ENCODE assay signal across 21 cellular contexts in the genomic region with DNA sequence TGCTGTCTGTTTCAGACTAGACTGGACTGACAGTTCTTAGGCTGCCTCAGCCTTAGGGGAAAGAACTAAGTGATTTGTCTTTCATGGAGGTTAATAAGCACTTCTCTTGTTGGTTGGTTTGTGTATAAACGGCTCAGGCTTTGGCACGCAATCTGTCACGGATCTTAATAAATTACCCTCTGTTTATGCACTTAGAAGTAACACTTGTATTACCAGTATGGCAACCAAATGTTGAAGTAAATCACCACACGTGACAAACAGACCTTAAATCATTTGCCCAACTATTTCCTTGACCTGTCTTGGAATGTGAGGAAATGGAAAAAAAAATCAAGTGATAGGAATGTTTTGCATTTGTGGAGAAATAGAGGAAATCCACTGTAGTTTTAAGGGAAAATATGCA.
DNase-seq lines count a peak whose midpoint lies in the region; ATAC-seq, FAIRE-seq and TF ChIP-seq lines count a peak whose summit lies in the region.
"Had no signal": no experiment of that assay in that cellular context is flagged by ENCODE, and none has a peak within 500 bp of the region (broad histone marks: within the 10 kb centered on the region; RNA-seq: fewer than 3 reads in every experiment).

No MANE protein-coding gene starts in this region.

- H3K4me3 ChIP-seq in AG10803 (ENCODE audit: low read length), result no peak overlapping the region
- no peak overlapping the region for H3K4me3 ChIP-seq in astrocyte (ENCODE audit: insufficient read depth, low read depth, low read length)
- no peak overlapping the region for H3K4me3 ChIP-seq in keratinocyte (ENCODE audit: control insufficient read depth in 2 of 3, extremely low read depth in 1 of 3, insufficient read depth in 2 of 3, low read depth in 1 of 3, low read length in 3 of 3)
- H3K4me3 ChIP-seq in right atrium auricular region, result no peak overlapping the region
- no peak overlapping the region for H3K4me3 ChIP-seq in right lobe of liver

- TF ChIP-seq CTCF in AG10803 (conservative IDR thresholded peaks at IDR 0.05; ENCODE audit: low read length) (no peak), astrocyte (IDR thresholded peaks at IDR 0.05; ENCODE audit: insufficient read depth, low read depth, low read length) (no peak), keratinocyte (optimal IDR thresholded peaks at IDR 0.05 in 1 of 3, IDR thresholded peaks at IDR 0.05 in 1 of 3, conservative IDR thresholded peaks at IDR 0.05 in 1 of 3; ENCODE audit: extremely low read depth in 1 of 3, insufficient read depth in 2 of 3, low read length in 3 of 3) (no peak), right atrium auricular region (IDR thresholded peaks at IDR 0.05) (no peak), right lobe of liver (IDR thresholded peaks at IDR 0.05) (no peak)

- H3K27me3 ChIP-seq in astrocyte (ENCODE audit: insufficient read depth, low read length), result no peaks in the 10 kb centered on the region
- H3K27me3 ChIP-seq in keratinocyte (ENCODE audit: control insufficient read depth, extremely low read depth, insufficient read depth, low read length), result no peaks in the 10 kb centered on the region
- no peaks in the 10 kb centered on the region for H3K27me3 ChIP-seq in right atrium auricular region
- no peaks in the 10 kb centered on the region for H3K27me3 ChIP-seq in right lobe of liver

- H2AFZ ChIP-seq in astrocyte (ENCODE audit: low read depth, low read length), result no peak overlapping the region
- no peak overlapping the region for H2AFZ ChIP-seq in keratinocyte (ENCODE audit: control insufficient read depth, low read length)

- H3K4me3 Mint-ChIP-seq in astrocyte (ENCODE audit: unreplicated experiment) (no peak overlapping the region), T-cell (no peak overlapping the region)
- H3K4me3 Mint-ChIP-seq: HFFc6 had no signal

- H4K20me1 ChIP-seq in astrocyte (ENCODE audit: insufficient read depth, low read length) (no peaks in the 10 kb centered on the region), keratinocyte (ENCODE audit: control insufficient read depth, extremely low read depth, insufficient read depth, low read length) (no peaks in the 10 kb centered on the region)

- TF ChIP-seq RAD21 in Ishikawa (IDR thresholded peaks at IDR 0.05; ENCODE audit: low read depth), result no peak

- no peaks in the 10 kb centered on the region for H3K9me3 ChIP-seq in astrocyte (ENCODE audit: insufficient read depth, low read depth, low read length)
- H3K9me3 ChIP-seq in keratinocyte (ENCODE audit: control insufficient read depth, low read depth, low read length), result no peaks in the 10 kb centered on the region
- H3K9me3 ChIP-seq in right atrium auricular region, result no peaks in the 10 kb centered on the region
- no peaks in the 10 kb centered on the region for H3K9me3 ChIP-seq in right lobe of liver

- intact Hi-C loops in right lobe of liver (cut with DNase I), result no loop called here

- no peak for TF ChIP-seq POLR2A in right lobe of liver (IDR thresholded peaks at IDR 0.05)

- H3K4me1 Mint-ChIP-seq in astrocyte (ENCODE audit: low read depth, unreplicated experiment), result no peaks in the 10 kb centered on the region
- no peaks in the 10 kb centered on the region for H3K4me1 Mint-ChIP-seq in T-cell

- H3K4me2 ChIP-seq in astrocyte (ENCODE audit: low read length) (no peak overlapping the region), keratinocyte (ENCODE audit: control insufficient read depth, extremely low read depth, insufficient read depth, low read depth, low read length) (no peak overlapping the region)

- no peak overlapping the region for H3K9ac ChIP-seq in astrocyte (ENCODE audit: low read length)
- H3K9ac ChIP-seq in keratinocyte (ENCODE audit: control insufficient read depth, extremely low read depth, insufficient read depth, low read length), result no peak overlapping the region

- H3K27ac ChIP-seq in astrocyte (ENCODE audit: low read depth, low read length) (no peak overlapping the region), keratinocyte (ENCODE audit: control insufficient read depth, insufficient read depth, low read length) (no peak overlapping the region), right atrium auricular region (no peak overlapping the region), right lobe of liver (no peak overlapping the region)

- dilution Hi-C loops in keratinocyte (cut with MboI; ENCODE audit: extremely low pct_ligation_motif_present, low sequenced_read_pairs), result no loop called here

- H3K36me3 Mint-ChIP-seq in astrocyte (ENCODE audit: low read depth, unreplicated experiment) (no peaks in the 10 kb centered on the region), T-cell (no peaks in the 10 kb centered on the region)

- H3K36me3 ChIP-seq in astrocyte (ENCODE audit: insufficient read depth, low read length) (no peaks in the 10 kb centered on the region), keratinocyte (ENCODE audit: control insufficient read depth in 2 of 2, extremely low read depth in 1 of 2, insufficient read depth in 2 of 2, low read length in 2 of 2) (no peaks in the 10 kb centered on the region), right atrium auricular region (no peaks in the 10 kb centered on the region), right lobe of liver (no peaks in the 10 kb centered on the region)

- DNase-seq in AG10803 (ENCODE audit: low read depth), result peak; percentile 1
- no peak for DNase-seq in astrocyte (ENCODE audit: low read depth)
- no peak for DNase-seq in keratinocyte (ENCODE audit: low read depth, low spot score)
- no peak for DNase-seq in right atrium auricular region (ENCODE audit: low spot score)
- no peak for DNase-seq in T-cell
- no peak for DNase-seq in right lobe of liver
- DNase-seq: C1 segment of cervical spinal cord, DND-41, GOT3, HFFc6, Karpas-422, NCI-H1105 treated with DMSO at 0.1 percent for 48 hours, NCI-H187, NCI-H748 treated with DMSO at 0.1 percent for 48 hours had no signal

- H3K9me1 ChIP-seq in keratinocyte (ENCODE audit: control insufficient read depth, extremely low read depth, insufficient read depth, low read length), result no peaks in the 10 kb centered on the region

- H3K79me2 ChIP-seq in astrocyte (ENCODE audit: insufficient read depth, low read length), result no peaks in the 10 kb centered on the region
- no peaks in the 10 kb centered on the region for H3K79me2 ChIP-seq in keratinocyte (ENCODE audit: control insufficient read depth, insufficient read depth, low read length)

- POLR2A ChIA-PET in T-cell (lab: Charles Lee), result no interaction called here

- FAIRE-seq in astrocyte (lab: Jason Lieb, UNC) (peak; percentile 76), keratinocyte (lab: Jason Lieb, UNC) (peak; percentile 32)
- FAIRE-seq: G401.6, GM12891 had no signal

- no peaks in the 10 kb centered on the region for H3K4me1 ChIP-seq in astrocyte (ENCODE audit: insufficient read depth, low read length)
- H3K4me1 ChIP-seq in keratinocyte (ENCODE audit: control insufficient read depth, extremely low read depth, insufficient read depth, low read length), result no peaks in the 10 kb centered on the region
- no peaks in the 10 kb centered on the region for H3K4me1 ChIP-seq in right atrium auricular region
- no peaks in the 10 kb centered on the region for H3K4me1 ChIP-seq in right lobe of liver

- 35% methylated on average over 4 of the region's 4 CpGs for WGBS in right lobe of liver (ENCODE audit: insufficient coverage, low coverage, low lambda C conversion rate, missing lambda C conversion rate)

- peak; percentile 73; the same call in 1 of the 2 replicates for TF ChIP-seq EP300 in Ishikawa (IDR thresholded peaks at IDR 0.05; ENCODE audit: borderline replicate concordance)

- CTCF ChIA-PET in T-cell (lab: Charles Lee), result no interaction called here

- H3K27me3 Mint-ChIP-seq in astrocyte (ENCODE audit: low read depth, unreplicated experiment) (no peaks in the 10 kb centered on the region), T-cell (no peaks in the 10 kb centered on the region)

- no peaks in the 10 kb centered on the region for H3K9me3 Mint-ChIP-seq in astrocyte (ENCODE audit: unreplicated experiment)
- H3K9me3 Mint-ChIP-seq in T-cell, result no peaks in the 10 kb centered on the region
- H3K9me3 Mint-ChIP-seq: HFFc6 had no signal

- ATAC-seq in HG03135 (IDR thresholded peaks at IDR 0.05; ENCODE audit: unreplicated experiment), result no peak
- ATAC-seq in T-cell (replicated peaks in 1 of 4), result no peak
- no peak for ATAC-seq in right lobe of liver
- ATAC-seq: Panc1, Right ventricle myocardium inferior, SK-N-SH treated with all-trans-retinoic acid at 6 μM for 48 hours had no signal

- H3K27ac Mint-ChIP-seq in astrocyte (ENCODE audit: unreplicated experiment) (no peak overlapping the region), T-cell (no peak overlapping the region)
- H3K27ac Mint-ChIP-seq: HFFc6 had no signal

TF ChIP-seq in Ishikawa, 13 proteins besides CTCF, POLR2A, EP300 and RAD21 (continues in another document):
- TF ChIP-seq, protein P1, sequence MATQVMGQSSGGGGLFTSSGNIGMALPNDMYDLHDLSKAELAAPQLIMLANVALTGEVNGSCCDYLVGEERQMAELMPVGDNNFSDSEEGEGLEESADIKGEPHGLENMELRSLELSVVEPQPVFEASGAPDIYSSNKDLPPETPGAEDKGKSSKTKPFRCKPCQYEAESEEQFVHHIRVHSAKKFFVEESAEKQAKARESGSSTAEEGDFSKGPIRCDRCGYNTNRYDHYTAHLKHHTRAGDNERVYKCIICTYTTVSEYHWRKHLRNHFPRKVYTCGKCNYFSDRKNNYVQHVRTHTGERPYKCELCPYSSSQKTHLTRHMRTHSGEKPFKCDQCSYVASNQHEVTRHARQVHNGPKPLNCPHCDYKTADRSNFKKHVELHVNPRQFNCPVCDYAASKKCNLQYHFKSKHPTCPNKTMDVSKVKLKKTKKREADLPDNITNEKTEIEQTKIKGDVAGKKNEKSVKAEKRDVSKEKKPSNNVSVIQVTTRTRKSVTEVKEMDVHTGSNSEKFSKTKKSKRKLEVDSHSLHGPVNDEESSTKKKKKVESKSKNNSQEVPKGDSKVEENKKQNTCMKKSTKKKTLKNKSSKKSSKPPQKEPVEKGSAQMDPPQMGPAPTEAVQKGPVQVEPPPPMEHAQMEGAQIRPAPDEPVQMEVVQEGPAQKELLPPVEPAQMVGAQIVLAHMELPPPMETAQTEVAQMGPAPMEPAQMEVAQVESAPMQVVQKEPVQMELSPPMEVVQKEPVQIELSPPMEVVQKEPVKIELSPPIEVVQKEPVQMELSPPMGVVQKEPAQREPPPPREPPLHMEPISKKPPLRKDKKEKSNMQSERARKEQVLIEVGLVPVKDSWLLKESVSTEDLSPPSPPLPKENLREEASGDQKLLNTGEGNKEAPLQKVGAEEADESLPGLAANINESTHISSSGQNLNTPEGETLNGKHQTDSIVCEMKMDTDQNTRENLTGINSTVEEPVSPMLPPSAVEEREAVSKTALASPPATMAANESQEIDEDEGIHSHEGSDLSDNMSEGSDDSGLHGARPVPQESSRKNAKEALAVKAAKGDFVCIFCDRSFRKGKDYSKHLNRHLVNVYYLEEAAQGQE (IDR thresholded peaks at IDR 0.05; ENCODE audit: low read depth), result no peak
- TF ChIP-seq TEAD4 (IDR thresholded peaks at IDR 0.05) (peak; percentile 74), FOXM1 (IDR thresholded peaks at IDR 0.05; ENCODE audit: borderline replicate concordance, low read depth) (peak; percentile 63; the same call in 1 of the 2 replicates)
